ENCODE assay signal across 8 cellular contexts in the genomic region with DNA sequence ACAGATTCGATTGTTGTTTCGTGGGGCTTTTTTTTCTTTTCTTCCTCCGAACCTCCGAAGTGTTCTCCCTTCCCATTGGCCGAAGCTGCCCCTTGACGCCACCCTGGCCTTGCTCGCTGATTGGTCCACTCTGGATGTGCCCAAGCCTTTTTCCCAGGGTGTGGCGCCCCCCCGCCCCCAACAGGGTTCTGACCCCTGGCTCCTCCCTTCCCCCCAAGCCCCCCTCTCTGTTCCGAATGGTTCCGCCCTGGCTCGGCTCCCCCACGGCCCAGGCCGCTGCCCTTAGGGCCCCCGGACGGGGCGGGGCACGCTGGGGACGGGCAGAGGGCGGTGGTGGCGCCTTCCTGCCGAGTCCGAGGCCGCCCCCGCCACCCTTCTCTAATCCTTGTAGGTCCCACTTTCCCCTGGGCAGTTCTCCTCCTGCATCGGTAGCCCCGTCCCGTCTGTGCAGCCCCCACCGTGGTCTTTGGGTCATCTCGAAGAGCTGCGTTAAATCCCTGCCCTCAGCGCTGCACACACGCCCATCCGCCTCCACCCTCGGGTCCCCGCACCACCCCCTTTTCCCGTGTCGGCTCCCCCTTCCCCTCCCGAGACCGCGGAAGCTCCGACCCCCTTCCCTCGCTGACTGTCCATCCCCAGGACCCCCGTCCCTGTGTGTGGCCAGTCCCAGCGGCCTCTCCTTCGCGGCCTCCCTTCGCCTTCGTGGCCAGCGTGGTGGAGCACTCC. TPM values are rescaled to one million over a fixed set of nuclear protein-coding genes. Genes with fewer than 3 reads are reported as not detected.
A peak's percentile ranks its signal among the peaks of the same experiment; 100 is the strongest.
DNase-seq lines count a peak whose midpoint lies in the region; ATAC-seq and TF ChIP-seq lines count a peak whose summit lies in the region.

No MANE protein-coding gene starts in this region.

- peak overlapping the region; percentile 70 for H3K4me3 Mint-ChIP-seq in activated T-cell treated with anti-CD3 and anti-CD28 coated beads, Interleukin-2, amount 50 U/mL, for 4 hours
- peak overlapping the region; percentile 86 to 92 for H3K4me3 Mint-ChIP-seq in stimulated activated naive B cell treated with anti-CD40 and anti-IgM and Interleukin-4, amounts not matched to agents 10 μg/mL and 1 μg/mL and 100 μg/mL, for 72 hours

- DNase-seq in CD1c-positive myeloid dendritic cell (ENCODE audit: extremely low spot score) (peak; percentile 85), GM19240 (ENCODE audit: insufficient read length, low spot score) (peak; percentile 58), NCI-H82 (lab: John Stamatoyannopoulos, UW) (peak; percentile 94), esophagus muscularis mucosa (ENCODE audit: extremely low spot score) (peak; percentile 97)
- peak; percentile 32 for DNase-seq in activated T-cell treated with anti-CD3 and anti-CD28 coated beads, Interleukin-2, amount 50 U/mL, for 4 hours
- peak; percentile 72 for DNase-seq in stimulated activated naive B cell treated with anti-CD40 and anti-IgM and Interleukin-4, amounts not matched to agents 10 μg/mL and 1 μg/mL and 100 μg/mL, for 72 hours

- H3K9me3 ChIP-seq in esophagus muscularis mucosa: no peaks in the 10 kb centered on the region
- no peaks in the 10 kb centered on the region for H3K9me3 ChIP-seq in mucosa of stomach (ENCODE audit: control insufficient read depth, low read length)

- H3K27me3 ChIP-seq in esophagus muscularis mucosa (no peaks in the 10 kb centered on the region), mucosa of stomach (ENCODE audit: control insufficient read depth, insufficient read depth, low read length) (no peaks in the 10 kb centered on the region)

- H3K27me3 Mint-ChIP-seq in activated T-cell treated with anti-CD3 and anti-CD28 coated beads, Interleukin-2, amount 50 U/mL, for 4 hours (ENCODE audit: low read depth): peaks cover 2% of the 10 kb centered on the region
- no peaks in the 10 kb centered on the region for H3K27me3 Mint-ChIP-seq in stimulated activated naive B cell treated with anti-CD40 and anti-IgM and Interleukin-4, amounts not matched to agents 10 μg/mL and 1 μg/mL and 100 μg/mL, for 72 hours

- H3K4me1 ChIP-seq in esophagus muscularis mucosa (peaks cover 0 to 12% (median 3%) of the 10 kb centered on the region in 4 donors), mucosa of stomach (ENCODE audit: control insufficient read depth, insufficient read depth, low read length) (no peaks in the 10 kb centered on the region)

- TF ChIP-seq EP300 in esophagus muscularis mucosa (IDR thresholded peaks at IDR 0.05): no peak

- peaks cover 6% of the 10 kb centered on the region for H3K36me3 Mint-ChIP-seq in activated T-cell treated with anti-CD3 and anti-CD28 coated beads, Interleukin-2, amount 50 U/mL, for 4 hours (ENCODE audit: insufficient read depth)
- peaks cover 2 to 4% of the 10 kb centered on the region in 2 donors for H3K36me3 Mint-ChIP-seq in stimulated activated naive B cell treated with anti-CD40 and anti-IgM and Interleukin-4, amounts not matched to agents 10 μg/mL and 1 μg/mL and 100 μg/mL, for 72 hours

- peak overlapping the region; percentile 97 for H3K27ac Mint-ChIP-seq in stimulated activated naive B cell treated with anti-CD40 and anti-IgM and Interleukin-4, amounts not matched to agents 10 μg/mL and 1 μg/mL and 100 μg/mL, for 72 hours

- TF ChIP-seq CTCF in esophagus muscularis mucosa (IDR thresholded peaks at IDR 0.05): no peak

- peak overlapping the region; percentile 69 for H3K9ac ChIP-seq in mucosa of stomach (ENCODE audit: low read length)

- H3K9me3 Mint-ChIP-seq in activated T-cell treated with anti-CD3 and anti-CD28 coated beads, Interleukin-2, amount 50 U/mL, for 4 hours: no peaks in the 10 kb centered on the region
- H3K9me3 Mint-ChIP-seq in stimulated activated naive B cell treated with anti-CD40 and anti-IgM and Interleukin-4, amounts not matched to agents 10 μg/mL and 1 μg/mL and 100 μg/mL, for 72 hours: no peaks in the 10 kb centered on the region

- ATAC-seq in HG03439 (IDR thresholded peaks at IDR 0.05; ENCODE audit: unreplicated experiment): peak; percentile 60
- ATAC-seq in activated T-cell treated with anti-CD3 and anti-CD28 coated beads, Interleukin-2, amount 50 U/mL, for 4 hours: peak; percentile 34 to 36
- peak; percentile 80 to 81 for ATAC-seq in stimulated activated naive B cell treated with anti-CD40 and anti-IgM and Interleukin-4, amounts not matched to agents 10 μg/mL and 1 μg/mL and 100 μg/mL, for 72 hours (replicated peaks)

- whole genome bisulfite sequencing in esophagus muscularis mucosa: 24% methylated on average over 42 of the region's 50 CpGs

- intact Hi-C loops in esophagus muscularis mucosa (cut with DNase I): loop anchor here (5.0 kb wide), 1 partner anchor 51 kb away; a partner anchor contains a TSS

- TF ChIP-seq POLR2A in esophagus muscularis mucosa (IDR thresholded peaks at IDR 0.05; ENCODE audit: low read depth): no peak

- H3K4me1 Mint-ChIP-seq in activated T-cell treated with anti-CD3 and anti-CD28 coated beads, Interleukin-2, amount 50 U/mL, for 4 hours (ENCODE audit: low read depth): peaks cover 5% of the 10 kb centered on the region
- peaks cover 3 to 10% of the 10 kb centered on the region in 2 donors for H3K4me1 Mint-ChIP-seq in stimulated activated naive B cell treated with anti-CD40 and anti-IgM and Interleukin-4, amounts not matched to agents 10 μg/mL and 1 μg/mL and 100 μg/mL, for 72 hours

- peaks cover 0 to 21% (median 9%) of the 10 kb centered on the region in 4 donors for H3K36me3 ChIP-seq in esophagus muscularis mucosa
- no peaks in the 10 kb centered on the region for H3K36me3 ChIP-seq in mucosa of stomach (ENCODE audit: control insufficient read depth, insufficient read depth, low read length)

- H3K27ac ChIP-seq in esophagus muscularis mucosa (replicated peaks in 1 of 4): peak overlapping the region; percentile 85 to 90 (median 86)

- peak overlapping the region; percentile 62 to 71 (median 62) for H3K4me3 ChIP-seq in esophagus muscularis mucosa
- H3K4me3 ChIP-seq in mucosa of stomach (ENCODE audit: low read length): peak overlapping the region; percentile 50

RNA-seq across cellular contexts. Expression of a gene that starts 25.6 kb away (rescaled TPM):
- 10 to 100 TPM; 73.1 to 83.3 (median 79.2) TPM for total RNA-seq in activated T-cell treated with anti-CD3 and anti-CD28 coated beads, Interleukin-2, amount 50 U/mL, for 4 hours
- total RNA-seq in esophagus muscularis mucosa: 10 to 100 TPM in 3 of 4 donors, 1 to 10 TPM in 1; 9.6 to 16.1 (median 13.5) TPM

RNA-seq across cellular contexts. Expression of a gene that starts 50.9 kb away (rescaled TPM):
- 1 to 10 TPM; 7.9 to 9.0 (median 8.8) TPM for total RNA-seq in activated T-cell treated with anti-CD3 and anti-CD28 coated beads, Interleukin-2, amount 50 U/mL, for 4 hours
- 10 to 100 TPM in 2 of 4 donors, 1 to 10 TPM in 2; 3.8 to 13.8 (median 10.5) TPM for total RNA-seq in esophagus muscularis mucosa

Comparison
In these comparisons a context has a peak if more than half of its experiments do, and no peak if none do; other contexts are left out.
1. Peak in every context shown above with its lines: DNase-seq, ATAC-seq, H3K4me3 ChIP-seq and H3K27ac ChIP-seq.
2. DNase-seq: peak in every context shown above with its lines; median percentile 97 in esophagus muscularis mucosa; 94 in NCI-H82; 85 in CD1c-positive myeloid dendritic cell; 72 in stimulated activated naive B cell treated with anti-CD40 and anti-IgM and Interleukin-4, amounts not matched to agents 10 μg/mL and 1 μg/mL and 100 μg/mL, for 72 hours; 58 in GM19240; 32 in activated T-cell treated with anti-CD3 and anti-CD28 coated beads, Interleukin-2, amount 50 U/mL, for 4 hours.
3. RNA of a gene that starts 25.6 kb away (total RNA-seq): 73.1 to 83.3 TPM in activated T-cell treated with anti-CD3 and anti-CD28 coated beads, Interleukin-2, amount 50 U/mL, for 4 hours; 9.6 to 16.1 TPM in esophagus muscularis mucosa; every median in the first group is over 4 times any median in the second.